Comparison of ENCODE assay signal across 8 cellular contexts in genomic region chr2:9556121-9556869, GRCh38. TPM values are rescaled to one million over a fixed set of nuclear protein-coding genes. Genes with fewer than 3 reads are reported as not detected.
A peak's percentile ranks its signal among the peaks of the same experiment; 100 is the strongest.
DNase-seq lines count a peak whose midpoint lies in the region; ATAC-seq and TF ChIP-seq lines count a peak whose summit lies in the region.

No MANE protein-coding gene starts in this region.

- TF ChIP-seq CTCF in WERI-Rb-1 (IDR thresholded peaks at IDR 0.05; ENCODE audit: low read depth, low read length) = 0 out of 2 replicates have a peak, but pooled peaks have one; percentile 4
- no peak for TF ChIP-seq CTCF in fibroblast of lung (conservative IDR thresholded peaks at IDR 0.05 in 1 of 2, IDR thresholded peaks at IDR 0.05 in 1 of 2; ENCODE audit: low read depth in 1 of 2, low read length in 2 of 2)
- no peak for TF ChIP-seq CTCF in osteocyte (IDR thresholded peaks at IDR 0.05)

- no peaks in the 10 kb centered on the region for H3K9me3 ChIP-seq in BLaER1 treated with 17β-estradiol and CSF1 and Interleukin-3, amounts not matched to agents 10 nM and 100 nM (replicated peaks in 1 of 11)
- H3K9me3 ChIP-seq in WERI-Rb-1 (ENCODE audit: severe bottlenecking) (no peaks in the 10 kb centered on the region), fibroblast of lung (ENCODE audit: control insufficient read depth, insufficient read depth, low read depth, low read length) (no peaks in the 10 kb centered on the region)

- H3K36me3 ChIP-seq in BLaER1 treated with 17β-estradiol and CSF1 and Interleukin-3, amounts not matched to agents 10 nM and 100 nM = peaks cover 0 to 21% (median 11%) of the 10 kb centered on the region in 11 experiments; a peak in 9 of 22 replicates
- H3K36me3 ChIP-seq in WERI-Rb-1 = peaks cover 18% of the 10 kb centered on the region
- H3K36me3 ChIP-seq in fibroblast of lung (ENCODE audit: control insufficient read depth, insufficient read depth, low read length) = no peaks in the 10 kb centered on the region

- no peaks in the 10 kb centered on the region for H3K9me3 Mint-ChIP-seq in osteocyte (ENCODE audit: unreplicated experiment)

- peak overlapping the region; percentile 64 for H2AFZ ChIP-seq in fibroblast of lung (ENCODE audit: low read length)

- peaks cover 4% of the 10 kb centered on the region for H3K36me3 Mint-ChIP-seq in osteocyte (ENCODE audit: unreplicated experiment)

- DNase-seq in WERI-Rb-1 (no peak), fibroblast of lung (ENCODE audit: low read depth in 2 of 2) (peak; percentile 33 to 54), osteocyte (ENCODE audit: extremely low spot score, unreplicated experiment) (no peak), NCI-H1417 treated with DMSO at 0.1 percent for 48 hours (lab: John Stamatoyannopoulos, UW) (no peak)
- DNase-seq in stimulated activated CD4-positive, alpha-beta T cell treated with anti-CD3 and anti-CD28 coated beads, Interleukin-15, amount 100 ng/mL, for 24 hours = no peak

- H3K4me2 ChIP-seq in BLaER1 treated with 17β-estradiol and CSF1 and Interleukin-3, amounts not matched to agents 10 nM and 100 nM = peak overlapping the region; percentile 75 to 94 (median 90)
- peak overlapping the region; percentile 98 for H3K4me2 ChIP-seq in fibroblast of lung (ENCODE audit: extremely low read depth, insufficient read depth, low read length)

- H3K79me2 ChIP-seq in fibroblast of lung (ENCODE audit: control insufficient read depth, insufficient read depth, low read length) = peaks cover 40% of the 10 kb centered on the region

- peak overlapping the region; percentile 91 to 99 (median 97) for H3K9ac ChIP-seq in BLaER1 treated with 17β-estradiol and CSF1 and Interleukin-3, amounts not matched to agents 10 nM and 100 nM
- H3K9ac ChIP-seq in fibroblast of lung (ENCODE audit: insufficient read depth, low read length) = peak overlapping the region; percentile 98

- H3K27me3 Mint-ChIP-seq in osteocyte (ENCODE audit: unreplicated experiment) = no peaks in the 10 kb centered on the region

- H3K4me3 Mint-ChIP-seq in osteocyte (ENCODE audit: unreplicated experiment) = peak overlapping the region; percentile 99

- no peaks in the 10 kb centered on the region for H3K27me3 ChIP-seq in BLaER1 treated with 17β-estradiol and CSF1 and Interleukin-3, amounts not matched to agents 10 nM and 100 nM
- H3K27me3 ChIP-seq in WERI-Rb-1 (ENCODE audit: insufficient read depth, low read depth, severe bottlenecking) (no peaks in the 10 kb centered on the region), fibroblast of lung (ENCODE audit: control insufficient read depth, insufficient read depth, low read length) (no peaks in the 10 kb centered on the region)

- peaks cover 67% of the 10 kb centered on the region for H3K4me1 Mint-ChIP-seq in osteocyte (ENCODE audit: unreplicated experiment)

- H3K4me3 ChIP-seq in BLaER1 treated with 17β-estradiol and CSF1 and Interleukin-3, amounts not matched to agents 10 nM and 100 nM = peak overlapping the region; percentile 72 to 95 (median 85)
- peak overlapping the region; percentile 76 for H3K4me3 ChIP-seq in WERI-Rb-1 (ENCODE audit: low read depth, low read length)
- H3K4me3 ChIP-seq in fibroblast of lung (replicated peaks in 1 of 4; ENCODE audit: control extremely low read depth in 1 of 4, insufficient read depth in 1 of 4, low read depth in 3 of 4, low read length in 4 of 4) = peak overlapping the region; percentile 83 to 96 (median 92)

- H3K27ac ChIP-seq in BLaER1 treated with 17β-estradiol and CSF1 and Interleukin-3, amounts not matched to agents 10 nM and 100 nM = peak overlapping the region; percentile 94 to 99 (median 98)
- peak overlapping the region; percentile 96 for H3K27ac ChIP-seq in WERI-Rb-1
- peak overlapping the region; percentile 92 for H3K27ac ChIP-seq in fibroblast of lung (ENCODE audit: insufficient read depth, low read length)

- H4K20me1 ChIP-seq in BLaER1 treated with 17β-estradiol and CSF1 and Interleukin-3, amounts not matched to agents 10 nM and 100 nM = peaks cover 0 to 27% (median 0%) of the 10 kb centered on the region in 11 experiments; a peak in 2 of 22 replicates
- peaks cover 2% of the 10 kb centered on the region for H4K20me1 ChIP-seq in fibroblast of lung (ENCODE audit: control insufficient read depth, extremely low read depth, insufficient read depth, low read length)

- peak overlapping the region; percentile 97 for H3K27ac Mint-ChIP-seq in osteocyte (ENCODE audit: unreplicated experiment)

- H3K4me1 ChIP-seq in BLaER1 treated with 17β-estradiol and CSF1 and Interleukin-3, amounts not matched to agents 10 nM and 100 nM = peaks cover 38 to 62% (median 46%) of the 10 kb centered on the region in 10 experiments
- peaks cover 22% of the 10 kb centered on the region for H3K4me1 ChIP-seq in fibroblast of lung (ENCODE audit: control insufficient read depth, extremely low read depth, insufficient read depth, low read length)

- ATAC-seq in GM19452 (IDR thresholded peaks at IDR 0.05; ENCODE audit: unreplicated experiment) (peak; percentile 21), HG03469 (IDR thresholded peaks at IDR 0.05; ENCODE audit: unreplicated experiment) (peak; percentile 10)

RNA-seq across cellular contexts. Expression of gene ADAM17, which starts 0.7 kb away (rescaled TPM):
- 49.1 and 69.9 TPM in 2 replicates for total RNA-seq in fibroblast of lung
- 11.4 and 12.3 TPM in 2 replicates for polyA plus RNA-seq in fibroblast of lung
- polyA plus RNA-seq in fibroblast of lung (2012) = 13.9 and 14.5 TPM in 2 replicates
- polyA minus RNA-seq in fibroblast of lung (ENCODE audit: low replicate concordance) = 3.7 and 7.1 TPM in 2 replicates
- total RNA-seq in osteocyte = 36.4 and 42.2 TPM in 2 replicates

Comparison
In these comparisons a context has a peak if more than half of its experiments do, and no peak if none do; other contexts are left out.
1. DNase-seq: peak in fibroblast of lung (2 of 2); none in WERI-Rb-1 (single experiment), osteocyte (single experiment), NCI-H1417 treated with DMSO at 0.1 percent for 48 hours (single experiment) and stimulated activated CD4-positive, alpha-beta T cell treated with anti-CD3 and anti-CD28 coated beads, Interleukin-15, amount 100 ng/mL, for 24 hours (single experiment).
2. Peak in every context shown above with its lines, with median percentiles within 50 percentile points of each other: H3K27ac ChIP-seq and H3K4me3 ChIP-seq.